ENCODE assay signal across 8 cellular contexts in the genomic region with DNA sequence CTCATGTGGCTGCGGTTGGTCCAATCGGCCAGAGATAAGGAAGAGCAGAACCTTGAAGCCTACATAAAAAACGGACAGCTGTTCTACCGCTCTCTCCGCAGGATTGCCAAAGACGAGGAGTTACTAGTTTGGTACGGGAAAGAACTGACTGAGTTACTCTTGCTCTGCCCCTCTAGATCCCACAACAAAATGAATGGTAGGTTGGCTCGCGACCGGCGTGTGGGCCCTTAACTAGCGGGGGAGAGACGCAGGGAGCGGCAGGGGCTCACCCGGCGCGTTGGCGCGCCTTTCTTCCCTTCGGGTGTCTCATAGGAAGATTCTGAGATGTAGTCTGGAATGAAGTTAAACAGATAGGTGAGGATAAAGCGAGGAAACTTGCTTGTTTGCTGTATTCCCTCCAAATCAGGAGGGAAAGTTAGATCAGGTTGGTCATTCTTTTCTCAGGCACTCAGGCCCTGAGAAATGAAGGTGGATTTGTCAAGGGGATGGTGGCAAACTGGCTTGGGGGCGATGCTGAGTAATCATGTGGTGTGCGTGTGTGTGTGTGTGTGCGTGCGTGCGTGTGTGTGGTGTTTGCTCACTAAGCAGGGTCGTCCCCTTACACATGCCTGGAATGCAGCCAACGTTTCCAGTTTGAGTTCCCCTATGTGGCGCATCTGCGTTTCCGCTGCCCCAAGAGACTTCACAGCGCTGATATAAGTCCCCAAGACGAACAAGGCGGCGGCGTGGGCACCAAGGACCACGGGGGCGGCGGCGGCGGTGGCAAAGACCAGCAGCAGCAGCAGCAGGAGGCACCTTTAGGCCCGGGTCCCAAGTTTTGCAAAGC. TPM values are rescaled to one million over a fixed set of nuclear protein-coding genes. Genes with fewer than 3 reads are reported as not detected.
A peak's percentile ranks its signal among the peaks of the same experiment; 100 is the strongest.
DNase-seq lines count a peak whose midpoint lies in the region; ATAC-seq and TF ChIP-seq lines count a peak whose summit lies in the region.

No MANE protein-coding gene starts in this region.

- peak overlapping the region; percentile 17 for H2BK120ac ChIP-seq in IMR-90 (ENCODE audit: low read depth, low read length)

- H3K4me3 ChIP-seq in ACC112 (ENCODE audit: low read depth, low read length) (peak overlapping the region; percentile 74; the same call in 1 of the 2 replicates), IMR-90 (ENCODE audit: insufficient read depth, low read depth, low read length) (peak overlapping the region; percentile 66), endodermal cell (ENCODE audit: low read length) (no peak overlapping the region), thymus (ENCODE audit: low read length) (peak overlapping the region; percentile 75)

- H2AK9ac ChIP-seq in IMR-90 (replicated peaks; ENCODE audit: low read depth, low read length, poor library complexity) = peak overlapping the region; percentile 87

- no peak for TF ChIP-seq POLR2A in IMR-90 (IDR thresholded peaks at IDR 0.05; ENCODE audit: low read depth, low read length)

- POLR2A ChIA-PET in IMR-90 (lab: Charles Lee; ENCODE audit: unreplicated experiment) = interaction anchor here (0.7 to 0.9 kb wide), 3 partner anchors 64 to 385 kb away, joined by 3 to 6 read pairs (median 3); no protein-coding TSS in a partner anchor

- H3K9me3 Mint-ChIP-seq in endodermal cell = no peaks in the 10 kb centered on the region
- H3K9me3 Mint-ChIP-seq in natural killer cell treated with Interleukin-12 subunit alpha and Interleukin-12 subunit beta and Interleukin-15 and Interleukin-18, amount 100 ng/mL, for 72 hours = no peaks in the 10 kb centered on the region

- peak overlapping the region; percentile 36; the same call in 1 of the 2 replicates for H4K5ac ChIP-seq in IMR-90 (ENCODE audit: low read depth, low read length)

- ATAC-seq in GM19395 (IDR thresholded peaks at IDR 0.05; ENCODE audit: unreplicated experiment) (peak; percentile 29), IMR-90 (ENCODE audit: low read depth) (peak; percentile 4; the same call in 1 of the 2 replicates), HG03469 (IDR thresholded peaks at IDR 0.05; ENCODE audit: unreplicated experiment) (no peak)
- ATAC-seq in natural killer cell treated with Interleukin-12 subunit alpha and Interleukin-12 subunit beta and Interleukin-15 and Interleukin-18, amount 100 ng/mL, for 72 hours = peak; percentile 55 to 62

- H3K23ac ChIP-seq in IMR-90 (ENCODE audit: low read depth, low read length) = peak overlapping the region; percentile 39

- peak overlapping the region; percentile 47 for H3K18ac ChIP-seq in IMR-90 (ENCODE audit: low read depth, low read length)

- TF ChIP-seq CTCF in IMR-90 (conservative IDR thresholded peaks at IDR 0.05; ENCODE audit: low read depth, low read length) (no peak), endodermal cell (conservative IDR thresholded peaks at IDR 0.05) (no peak)

- H4K20me1 ChIP-seq in IMR-90 (ENCODE audit: insufficient read depth, low read length) = peaks cover 7% of the 10 kb centered on the region; the same call in 1 of the 2 replicates

- peak overlapping the region; percentile 14 to 53; a peak in 3 of 4 replicates for H4K8ac ChIP-seq in IMR-90 (ENCODE audit: low read depth in 2 of 2, low read length in 2 of 2)

- 0% methylated on average over 10 of the region's 42 CpGs; no CpG with 5 or more reads in 1 of the 2 experiments for WGBS in IMR-90 (ENCODE audit: extremely low coverage in 2 of 2, insufficient read length in 1 of 2), 2 experiments
- 0 to 4% methylated on average over 3 to 42 of the region's 42 CpGs for WGBS in endodermal cell (ENCODE audit: insufficient coverage in 1 of 2, insufficient read length in 1 of 2), 2 experiments
- 48% methylated on average over 42 of the region's 42 CpGs for WGBS in thymus

- intact Hi-C loops in IMR-90 (cut with micrococcal nuclease) = loop anchor here (1.0 to 10.0 kb wide), 6 partner anchors 17 to 959 kb away; a partner anchor contains a TSS

- H3K36me3 ChIP-seq in ACC112 (ENCODE audit: insufficient read depth, low read length) (no peaks in the 10 kb centered on the region), IMR-90 (ENCODE audit: control insufficient read depth, insufficient read depth, low read length) (peaks cover 5% of the 10 kb centered on the region; the same call in 1 of the 2 replicates), endodermal cell (ENCODE audit: control insufficient read depth, insufficient read depth, low read length) (no peaks in the 10 kb centered on the region), thymus (ENCODE audit: control insufficient read depth, insufficient read depth) (no peaks in the 10 kb centered on the region)

- H3K27me3 ChIP-seq in ACC112 (ENCODE audit: insufficient read depth, low read length) (no peaks in the 10 kb centered on the region), IMR-90 (ENCODE audit: control insufficient read depth, insufficient read depth, low read length) (no peaks in the 10 kb centered on the region), endodermal cell (ENCODE audit: control insufficient read depth, insufficient read depth, low read length, poor library complexity, severe bottlenecking) (peaks cover 100% of the 10 kb centered on the region), thymus (ENCODE audit: control insufficient read depth, insufficient read depth) (peaks cover 33% of the 10 kb centered on the region)

- peak overlapping the region; percentile 61; the same call in 1 of the 2 replicates for H3K56ac ChIP-seq in IMR-90 (ENCODE audit: extremely low read depth, insufficient read depth, low read length)

- in situ Hi-C loops in IMR-90 (cut with MboI; ENCODE audit: low sequenced_read_pairs) = loop anchor here (25.0 kb wide), 1 partner anchor 1164 kb away; no protein-coding TSS in a partner anchor

- H3K9me3 ChIP-seq in IMR-90 (ENCODE audit: control insufficient read depth, insufficient read depth, low read length) (no peaks in the 10 kb centered on the region), endodermal cell (ENCODE audit: control insufficient read depth, low read length) (no peaks in the 10 kb centered on the region), thymus (ENCODE audit: control insufficient read depth) (peaks cover 2% of the 10 kb centered on the region)

- BruUV-seq in IMR-90 (replicated peaks; lab: Mats Ljungman, UMichigan) = no TSS peak

- no peaks in the 10 kb centered on the region for H3K79me2 ChIP-seq in ACC112 (ENCODE audit: control insufficient read depth, insufficient read depth, low read length, unreplicated experiment)

- H3K4me1 Mint-ChIP-seq in endodermal cell = peaks cover 15% of the 10 kb centered on the region
- peaks cover 23 to 28% of the 10 kb centered on the region in 2 donors for H3K4me1 Mint-ChIP-seq in natural killer cell treated with Interleukin-12 subunit alpha and Interleukin-12 subunit beta and Interleukin-15 and Interleukin-18, amount 100 ng/mL, for 72 hours (ENCODE audit: low read depth in 2 of 2)

- H2BK20ac ChIP-seq in IMR-90 (ENCODE audit: low read depth, low read length) = peak overlapping the region; percentile 1

- peak overlapping the region; percentile 24 for H3K4ac ChIP-seq in IMR-90 (ENCODE audit: low read depth, low read length)

- peaks cover 94% of the 10 kb centered on the region for H3K27me3 Mint-ChIP-seq in endodermal cell (ENCODE audit: insufficient read depth)
- H3K27me3 Mint-ChIP-seq in natural killer cell treated with Interleukin-12 subunit alpha and Interleukin-12 subunit beta and Interleukin-15 and Interleukin-18, amount 100 ng/mL, for 72 hours = peaks cover 14 to 20% of the 10 kb centered on the region in 2 donors

- peak overlapping the region; percentile 73 for H2AK5ac ChIP-seq in IMR-90 (ENCODE audit: low read depth, low read length)

- H3K9ac ChIP-seq in IMR-90 (ENCODE audit: low read depth, low read length) (peak overlapping the region; percentile 41), endodermal cell (ENCODE audit: extremely low read depth, low read length, poor library complexity, severe bottlenecking) (no peak overlapping the region)

- peak overlapping the region; percentile 73 for H3K14ac ChIP-seq in IMR-90 (replicated peaks; ENCODE audit: low read depth, low read length)

- CTCF ChIA-PET in IMR-90 (lab: Yijun Ruan, JAX) = interaction anchor here (0.7 to 2.2 kb wide), 10 partner anchors 12 to 417 kb away, joined by 3 to 8 read pairs (median 4); no protein-coding TSS in a partner anchor

- H3K4me3 Mint-ChIP-seq in endodermal cell = peak overlapping the region; percentile 35
- peak overlapping the region; percentile 86 for H3K4me3 Mint-ChIP-seq in natural killer cell treated with Interleukin-12 subunit alpha and Interleukin-12 subunit beta and Interleukin-15 and Interleukin-18, amount 100 ng/mL, for 72 hours

- peaks cover 4 to 20% of the 10 kb centered on the region in 2 experiments; a peak in 2 of 4 replicates for H3K79me1 ChIP-seq in IMR-90 (ENCODE audit: low read depth in 1 of 2, low read length in 2 of 2)

- DNase-seq in IMR-90 (peak; percentile 89), endodermal cell (peak; percentile 52)
- peak; percentile 75 for DNase-seq in activated CD4-positive, alpha-beta T cell treated with anti-CD3 and anti-CD28 coated beads, Interleukin-2, amount 50 U/mL, for 4 hours
- DNase-seq in natural killer cell treated with Interleukin-12 subunit alpha and Interleukin-12 subunit beta and Interleukin-15 and Interleukin-18, amount 100 ng/mL, for 72 hours (ENCODE audit: low spot score) = peak; percentile 76

- peak overlapping the region; percentile 80 for H3K4me2 ChIP-seq in IMR-90 (ENCODE audit: low read depth, low read length)

- H3K27ac ChIP-seq in ACC112 (ENCODE audit: low read depth, low read length) = no peak overlapping the region
- H3K27ac ChIP-seq in IMR-90 (ENCODE audit: insufficient read depth, low read length) = peak overlapping the region; percentile 89
- H3K27ac ChIP-seq in endodermal cell (ENCODE audit: low read depth, low read length) = no peak overlapping the region
- H3K27ac ChIP-seq in thymus (ENCODE audit: low read depth) = no peak overlapping the region

- peak overlapping the region; percentile 5; the same call in 1 of the 3 replicates for H2BK15ac ChIP-seq in IMR-90 (ENCODE audit: low read depth, low read length)

- peaks cover 4% of the 10 kb centered on the region for H3K4me1 ChIP-seq in ACC112 (ENCODE audit: control insufficient read depth, insufficient read depth, low read length, unreplicated experiment)
- peaks cover 2% of the 10 kb centered on the region; the same call in 1 of the 2 replicates for H3K4me1 ChIP-seq in IMR-90 (ENCODE audit: control insufficient read depth, insufficient read depth, low read length)
- H3K4me1 ChIP-seq in endodermal cell (ENCODE audit: control insufficient read depth, insufficient read depth, low read length) = peaks cover 5% of the 10 kb centered on the region
- peaks cover 3% of the 10 kb centered on the region for H3K4me1 ChIP-seq in thymus (ENCODE audit: control insufficient read depth, insufficient read depth, low read length)

- no peak for TF ChIP-seq RAD21 in IMR-90 (IDR thresholded peaks at IDR 0.05; ENCODE audit: low read length)

- H3K27ac Mint-ChIP-seq in endodermal cell = no peak overlapping the region
- H3K27ac Mint-ChIP-seq in natural killer cell treated with Interleukin-12 subunit alpha and Interleukin-12 subunit beta and Interleukin-15 and Interleukin-18, amount 100 ng/mL, for 72 hours = peak overlapping the region; percentile 47 to 76

- dilution Hi-C loops in IMR-90 (cut with HindIII; ENCODE audit: low sequenced_read_pairs, unreplicated experiment) = no loop called here

- no peaks in the 10 kb centered on the region for H3K36me3 Mint-ChIP-seq in endodermal cell (ENCODE audit: low read depth)
- H3K36me3 Mint-ChIP-seq in natural killer cell treated with Interleukin-12 subunit alpha and Interleukin-12 subunit beta and Interleukin-15 and Interleukin-18, amount 100 ng/mL, for 72 hours = peaks cover 9% of the 10 kb centered on the region

- H2AFZ ChIP-seq in ACC112 (ENCODE audit: low read length, unreplicated experiment) = no peak overlapping the region
- H2AFZ ChIP-seq in IMR-90 (replicated peaks; ENCODE audit: low read length, poor library complexity) = peak overlapping the region; percentile 93

- H3K9me1 ChIP-seq in IMR-90 (ENCODE audit: insufficient read depth, low read length) = peaks cover 5% of the 10 kb centered on the region; the same call in 1 of the 2 replicates

- peak overlapping the region; percentile 37 for H4K91ac ChIP-seq in IMR-90 (ENCODE audit: insufficient read depth, low read depth, low read length)

- H2BK5ac ChIP-seq in IMR-90 (ENCODE audit: low read depth, low read length, poor library complexity, severe bottlenecking) = peak overlapping the region; percentile 33

RNA-seq across cellular contexts. Expression of a gene that starts 4.2 kb away (rescaled TPM):
- total RNA-seq in IMR-90 (2012; rRNA removed) = 5.0 and 5.7 TPM in 2 replicates
- polyA plus RNA-seq in IMR-90 (2012; rRNA removed) = 15.8 and 16.8 TPM in 2 replicates
- polyA plus RNA-seq in IMR-90 (2012; cell fraction: cytosol; rRNA removed) = 9.1 and 12.2 TPM in 2 replicates
- polyA plus RNA-seq in IMR-90 (2012; cell fraction: nucleus; rRNA removed; ENCODE audit: low replicate concordance) = 32.9 and 37.2 TPM in 2 replicates
- total RNA-seq in endodermal cell = not detected
- 1.6 TPM for polyA plus RNA-seq in endodermal cell (2013, experiment 1 of 2)
- polyA plus RNA-seq in endodermal cell (2013, experiment 2 of 2) = 0.95 TPM
- 10 to 100 TPM; 12.3 to 15.5 TPM for total RNA-seq in natural killer cell treated with Interleukin-12 subunit alpha and Interleukin-12 subunit beta and Interleukin-15 and Interleukin-18, amount 100 ng/mL, for 72 hours
- 1.5 TPM for polyA plus RNA-seq in thymus
